Comparison of ENCODE assay signal across 6 cellular contexts in the genomic region with DNA sequence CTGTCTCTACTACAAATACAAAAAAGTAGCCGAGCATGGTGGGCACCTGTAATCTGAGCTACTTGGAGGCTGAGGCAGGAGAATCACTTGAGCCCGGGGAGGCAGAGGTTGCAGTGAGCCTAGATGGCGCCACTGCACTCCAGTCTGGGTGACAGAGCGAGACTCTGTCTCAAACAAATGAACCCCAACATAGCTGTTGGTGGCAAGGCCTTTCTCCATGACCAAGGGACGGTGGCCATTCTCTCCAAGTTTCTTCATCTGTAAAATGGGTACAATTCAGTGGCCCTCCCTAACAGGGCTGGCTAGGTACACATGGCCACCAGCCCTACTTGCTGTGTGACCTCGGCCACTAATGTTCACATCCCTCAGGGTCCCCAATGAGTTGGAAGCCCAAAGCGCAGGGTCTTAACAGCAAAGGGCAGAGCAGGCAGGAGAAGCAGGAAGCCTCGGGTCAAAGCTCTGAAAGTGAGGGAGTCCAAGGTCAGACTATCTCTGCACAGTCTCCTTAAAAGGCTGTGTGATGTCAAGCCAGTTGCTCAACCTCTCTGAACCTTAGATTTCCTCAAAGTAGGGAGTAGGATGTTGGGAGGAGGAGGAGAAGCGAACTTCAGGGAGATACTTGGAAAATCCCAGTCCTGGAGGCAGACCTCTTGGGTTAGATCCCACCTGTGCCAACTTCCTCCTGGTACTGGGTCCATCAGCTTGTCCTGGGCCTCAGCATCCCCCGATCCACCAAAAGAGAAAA. TPM values are rescaled to one million over a fixed set of nuclear protein-coding genes. Genes with fewer than 3 reads are reported as not detected.
DNase-seq lines count a peak whose midpoint lies in the region; ATAC-seq lines count a peak whose summit lies in the region.

No MANE protein-coding gene starts in this region.

- WGBS in HUES64: 87% methylated on average over 10 of the region's 10 CpGs

- no peaks in the 10 kb centered on the region for H3K4me1 ChIP-seq in HUES64 (ENCODE audit: insufficient read depth, low read length)

- no peak for ATAC-seq in GM18502 (IDR thresholded peaks at IDR 0.05; ENCODE audit: poor library complexity, unreplicated experiment)
- ATAC-seq in activated CD4-positive, CD25-positive, alpha-beta regulatory T cell treated with anti-CD3 and anti-CD28 coated beads, Interleukin-2, amount 50 U/mL, for 24 hours: no peak

- H3K4me1 Mint-ChIP-seq in activated naive CD4-positive, alpha-beta T cell treated with anti-CD3 and anti-CD28 coated beads, Interleukin-2, amount 10 ng/mL, durations not matched to agents 7 days and 5 days: peaks cover 55% of the 10 kb centered on the region

- H3K27me3 ChIP-seq in HUES64 (ENCODE audit: insufficient read depth, low read length): no peaks in the 10 kb centered on the region

- peaks cover 11% of the 10 kb centered on the region for H3K36me3 ChIP-seq in HUES64 (ENCODE audit: insufficient read depth, low read length)

- peak; percentile 71 for DNase-seq in activated naive CD4-positive, alpha-beta T cell treated with anti-CD3 and anti-CD28 coated beads, Interleukin-2, amount 10 ng/mL, durations not matched to agents 7 days and 5 days
- DNase-seq in lung microvascular endothelial cell (ENCODE audit: low read depth in 2 of 2) (peak; percentile 24 to 37), posterior vena cava (ENCODE audit: low spot score) (no peak)

- CTCF ChIA-PET in activated naive CD4-positive, alpha-beta T cell treated with anti-CD3 and anti-CD28 coated beads, Interleukin-2, amount 10 ng/mL, durations not matched to agents 7 days and 5 days (lab: Charles Lee): interaction anchor here (0.6 to 9.5 kb wide), 24 partner anchors 9 to 619 kb away, joined by 3 to 236 read pairs (median 6); a partner anchor contains a TSS

- H3K27me3 Mint-ChIP-seq in activated naive CD4-positive, alpha-beta T cell treated with anti-CD3 and anti-CD28 coated beads, Interleukin-2, amount 10 ng/mL, durations not matched to agents 7 days and 5 days: peaks cover 4% of the 10 kb centered on the region

- H3K4me3 Mint-ChIP-seq in activated naive CD4-positive, alpha-beta T cell treated with anti-CD3 and anti-CD28 coated beads, Interleukin-2, amount 10 ng/mL, durations not matched to agents 7 days and 5 days: peak overlapping the region; percentile 95

- no peaks in the 10 kb centered on the region for H3K9me3 Mint-ChIP-seq in activated naive CD4-positive, alpha-beta T cell treated with anti-CD3 and anti-CD28 coated beads, Interleukin-2, amount 10 ng/mL, durations not matched to agents 7 days and 5 days

- intact Hi-C loops in posterior vena cava (cut with DNase I): loop anchor here in 1 of 2 donors (10.0 kb wide), 1 partner anchor 136 kb away; a partner anchor contains a TSS

- H3K9ac ChIP-seq in HUES64 (ENCODE audit: low read depth, low read length): peak overlapping the region; percentile 8; the same call in 1 of the 2 replicates

- H3K4me3 ChIP-seq in HUES64 (ENCODE audit: low read length): peak overlapping the region; percentile 99

- peaks cover 49% of the 10 kb centered on the region for H3K36me3 Mint-ChIP-seq in activated naive CD4-positive, alpha-beta T cell treated with anti-CD3 and anti-CD28 coated beads, Interleukin-2, amount 10 ng/mL, durations not matched to agents 7 days and 5 days

- H3K27ac ChIP-seq in HUES64 (ENCODE audit: low read depth, low read length): peak overlapping the region; percentile 1; the same call in 1 of the 2 replicates

- H3K9me3 ChIP-seq in HUES64 (ENCODE audit: insufficient read depth, low read depth, low read length): no peaks in the 10 kb centered on the region

- H3K27ac Mint-ChIP-seq in activated naive CD4-positive, alpha-beta T cell treated with anti-CD3 and anti-CD28 coated beads, Interleukin-2, amount 10 ng/mL, durations not matched to agents 7 days and 5 days: peak overlapping the region; percentile 99

RNA-seq across cellular contexts. Expression of a gene that starts 2.7 kb away (rescaled TPM):
- 93.0 TPM for polyA plus RNA-seq in HUES64 (2013, experiment 1 of 2)
- polyA plus RNA-seq in HUES64 (2013, experiment 2 of 2): 114 TPM
- 55.4 and 117 TPM in 2 replicates for total RNA-seq in lung microvascular endothelial cell
- total RNA-seq in posterior vena cava: 100 to 1,000 TPM; 192 to 231 TPM

RNA-seq across cellular contexts. Expression of a gene that starts 4.4 kb away (rescaled TPM):
- 0.20 TPM for polyA plus RNA-seq in HUES64 (2013, experiment 1 of 2)
- 0.38 TPM for polyA plus RNA-seq in HUES64 (2013, experiment 2 of 2)
- under 0.01 TPM in 2 replicates for total RNA-seq in lung microvascular endothelial cell
- total RNA-seq in posterior vena cava: 1 to 10 TPM; 2.6 to 4.9 TPM

RNA-seq across cellular contexts. Expression of a gene that starts 44.2 kb away (rescaled TPM):
- polyA plus RNA-seq in HUES64 (2013, experiment 1 of 2): 248 TPM
- 269 TPM for polyA plus RNA-seq in HUES64 (2013, experiment 2 of 2)
- total RNA-seq in lung microvascular endothelial cell (86.1 and 110 TPM in 2 replicates), posterior vena cava (10 to 100 TPM; 44.4 to 46.9 TPM)

RNA-seq across cellular contexts. Expression of a gene that starts 52.5 kb away (rescaled TPM):
- 0.55 TPM for polyA plus RNA-seq in HUES64 (2013, experiment 1 of 2)
- polyA plus RNA-seq in HUES64 (2013, experiment 2 of 2): 0.44 TPM
- total RNA-seq in lung microvascular endothelial cell (under 0.01 TPM in 2 replicates), posterior vena cava (1 to 10 TPM in 1 of 2 donors, under 1 TPM in 1; 0.90 to 1.1 TPM)
